ENCODE assay signal across 8 cellular contexts in genomic region chr21:45140346-45140940, GRCh38.
DNase-seq lines count a peak whose midpoint lies in the region; ATAC-seq and TF ChIP-seq lines count a peak whose summit lies in the region.

No MANE protein-coding gene starts in this region.

- TF ChIP-seq RAD21 in liver (IDR thresholded peaks at IDR 0.05), result peak; percentile 90 to 97

- H3K4me3 ChIP-seq in GM12864 (ENCODE audit: low read depth, low read length) (no peak overlapping the region), liver (ENCODE audit: low read depth in 1 of 3, low read length in 3 of 3) (no peak overlapping the region)

- 23% methylated on average over 9 of the region's 9 CpGs for WGBS in liver

- DNase-seq in GM12864 (ENCODE audit: low read depth) (peak; percentile 54), NCI-H510A treated with DMSO at 0.1 percent for 48 hours (lab: John Stamatoyannopoulos, UW) (peak; percentile 65), dedifferentiated amniotic fluid mesenchymal stem cell (ENCODE audit: extremely low spot score) (peak; percentile 92)
- peak; percentile 27 to 29 for DNase-seq in activated CD4-positive, alpha-beta T cell treated with anti-CD3 and anti-CD28 coated beads for 24 hours (ENCODE audit: low read depth in 2 of 2)
- peak; percentile 14 for DNase-seq in stimulated activated CD8-positive, alpha-beta memory T cell treated with anti-CD3 and anti-CD28 coated beads, Interleukin-15, amount 100 ng/mL, for 24 hours (ENCODE audit: low read depth)
- no peak for DNase-seq in effector CD8-positive, alpha-beta T cell (lab: John Stamatoyannopoulos, UW)

- no peaks in the 10 kb centered on the region for H3K9me3 ChIP-seq in liver (ENCODE audit: control insufficient read depth in 4 of 4, low read length in 3 of 4)

- no peak overlapping the region for H3K9ac ChIP-seq in liver (ENCODE audit: low read depth in 1 of 2, low read length in 2 of 2)

- no peaks in the 10 kb centered on the region for H3K27me3 ChIP-seq in liver (ENCODE audit: control insufficient read depth in 4 of 4, insufficient read depth in 4 of 4, low read length in 3 of 4)

- H3K27ac ChIP-seq in liver (ENCODE audit: low read depth in 1 of 2, low read length in 2 of 2), result no peak overlapping the region

- TF ChIP-seq CTCF in GM12864 (IDR thresholded peaks at IDR 0.05; ENCODE audit: low read depth, low read length, missing control alignments) (peak; percentile 89), liver (IDR thresholded peaks at IDR 0.05; ENCODE audit: low read depth, low read length, missing input control) (peak; percentile 92)

- ATAC-seq in HG03108 (IDR thresholded peaks at IDR 0.05; ENCODE audit: unreplicated experiment), result peak; percentile 67

- no peaks in the 10 kb centered on the region for H3K4me1 ChIP-seq in liver (ENCODE audit: control insufficient read depth in 4 of 4, insufficient read depth in 4 of 4, low read length in 3 of 4)

- no peaks in the 10 kb centered on the region for H3K36me3 ChIP-seq in liver (ENCODE audit: control insufficient read depth in 4 of 4, insufficient read depth in 3 of 4, low read depth in 1 of 4, low read length in 3 of 4)

TF ChIP-seq in liver, 16 proteins besides CTCF, POLR2A, EP300 and RAD21:
- TF ChIP-seq HNF4A (conservative IDR thresholded peaks at IDR 0.05) (peak in 1 of 2 donors; percentile 10), YY1 (IDR thresholded peaks at IDR 0.05) (no peak), NR2F2 (IDR thresholded peaks at IDR 0.05) (no peak), HNF4G (IDR thresholded peaks at IDR 0.05) (no peak), FOXA2 (IDR thresholded peaks at IDR 0.05) (no peak), FOXA1 (IDR thresholded peaks at IDR 0.05) (no peak)
TF ChIP-seq in liver: peak in this region for 1.
